8 cellular contexts compared by ENCODE assay signal in genomic region chr10:101061814-101062230, GRCh38. TPM values are rescaled to one million over a fixed set of nuclear protein-coding genes. Genes with fewer than 3 reads are reported as not detected.
DNase-seq lines count a peak whose midpoint lies in the region; ATAC-seq lines count a peak whose summit lies in the region.

TSS of gene KAZALD1 (plus strand) at chr10:101061989. CDS start at chr10:101062593, 604 bp downstream.

- H3K4me3 ChIP-seq in iPS-18c (ENCODE audit: insufficient read depth, low read depth, low read length) (peak within 1 kb of the TSS; percentile 87), stomach smooth muscle (ENCODE audit: low read length in 2 of 2) (peak within 1 kb of the TSS; percentile 83 to 99)

- peaks cover 37 to 50% of the 10 kb centered on the region in 2 donors for H3K27me3 ChIP-seq in stomach smooth muscle (ENCODE audit: control insufficient read depth in 1 of 2, insufficient read depth in 2 of 2, low read length in 2 of 2)

- peaks cover 56% of the 10 kb centered on the region for H3K4me1 ChIP-seq in stomach smooth muscle (ENCODE audit: control insufficient read depth, insufficient read depth, low read length)

- peaks cover 7% of the 10 kb centered on the region for H3K4me1 Mint-ChIP-seq in activated T-helper 17 cell treated with anti-CD3 and anti-CD28 coated beads, Interleukin-2, amount 50 U/mL, for 72 hours

- peak within 1 kb of the TSS; percentile 77 to 99 for H3K9ac ChIP-seq in stomach smooth muscle (ENCODE audit: low read length in 2 of 2)

- DNase-seq in DMS53 (lab: John Stamatoyannopoulos, UW): peak; percentile 76
- DNase-seq in DMS53 treated with DMSO at 0.1 percent for 48 hours (lab: John Stamatoyannopoulos, UW; ENCODE audit: unreplicated experiment): no peak
- no peak for DNase-seq in stimulated activated CD4-positive, alpha-beta T cell treated with anti-CD3 and anti-CD28 coated beads, Interleukin-4, amount 100 ng/mL, for 1 hour
- no peak for DNase-seq in SIG-M5 (lab: John Stamatoyannopoulos, UW)

- no peaks in the 10 kb centered on the region for H3K36me3 Mint-ChIP-seq in activated T-helper 17 cell treated with anti-CD3 and anti-CD28 coated beads, Interleukin-2, amount 50 U/mL, for 72 hours (ENCODE audit: low read depth)

- peak within 1 kb of the TSS; percentile 94 for H3K27ac Mint-ChIP-seq in activated T-helper 17 cell treated with anti-CD3 and anti-CD28 coated beads, Interleukin-2, amount 50 U/mL, for 72 hours

- ATAC-seq in activated T-helper 17 cell treated with anti-CD3 and anti-CD28 coated beads, Interleukin-2, amount 50 U/mL, for 72 hours (replicated peaks): no peak
- no peak for ATAC-seq in GM19324 (IDR thresholded peaks at IDR 0.05; ENCODE audit: low FRiP score, unreplicated experiment)

- peaks cover 3% of the 10 kb centered on the region for H3K9me3 ChIP-seq in iPS-18c (ENCODE audit: control insufficient read depth, insufficient read depth, low read length)
- no peaks in the 10 kb centered on the region for H3K9me3 ChIP-seq in stomach smooth muscle (ENCODE audit: control insufficient read depth in 2 of 2, low read length in 2 of 2)

- no peaks in the 10 kb centered on the region for H3K9me3 Mint-ChIP-seq in activated T-helper 17 cell treated with anti-CD3 and anti-CD28 coated beads, Interleukin-2, amount 50 U/mL, for 72 hours

- H3K4me3 Mint-ChIP-seq in activated T-helper 17 cell treated with anti-CD3 and anti-CD28 coated beads, Interleukin-2, amount 50 U/mL, for 72 hours: peak within 1 kb of the TSS; percentile 86

- peak within 1 kb of the TSS; percentile 82 for H3K27ac ChIP-seq in stomach smooth muscle (ENCODE audit: low read length)

- peaks cover 22% of the 10 kb centered on the region for H3K27me3 Mint-ChIP-seq in activated T-helper 17 cell treated with anti-CD3 and anti-CD28 coated beads, Interleukin-2, amount 50 U/mL, for 72 hours

- no peaks in the 10 kb centered on the region for H3K36me3 ChIP-seq in stomach smooth muscle (ENCODE audit: control insufficient read depth in 2 of 2, insufficient read depth in 2 of 2, low read length in 2 of 2)

RNA-seq across cellular contexts. Expression of gene KAZALD1, which starts in this region (rescaled TPM):
- total RNA-seq in activated T-helper 17 cell treated with anti-CD3 and anti-CD28 coated beads, Interleukin-2, amount 50 U/mL, for 72 hours: under 1 TPM; 0.45 to 0.71 TPM
